14 cellular contexts compared by ENCODE assay signal in genomic region chr17:66272699-66273390, GRCh38. TPM values are rescaled to one million over a fixed set of nuclear protein-coding genes. Genes with fewer than 3 reads are reported as not detected.
DNase-seq lines count a peak whose midpoint lies in the region; ATAC-seq, FAIRE-seq and TF ChIP-seq lines count a peak whose summit lies in the region.
"Had no signal": no experiment of that assay in that cellular context is flagged by ENCODE, and none has a peak within 500 bp of the region (broad histone marks: within the 10 kb centered on the region; RNA-seq: fewer than 3 reads in every experiment).

No MANE protein-coding gene starts in this region.

- H3K36me3 ChIP-seq in thoracic aorta: no peaks in the 10 kb centered on the region

- ATAC-seq in thoracic aorta (ENCODE audit: insufficient number of reproducible peaks, low FRiP score, low read depth): no peak

- peak overlapping the region; percentile 45 for H3K4me3 ChIP-seq in thoracic aorta

- no peak for TF ChIP-seq POLR2A in GM12892 (IDR thresholded peaks at IDR 0.05; ENCODE audit: low read depth, low read length)

- H3K4me1 ChIP-seq in thoracic aorta (ENCODE audit: control insufficient read depth in 1 of 2, low read depth in 2 of 2): peaks cover 0 to 25% of the 10 kb centered on the region in 2 donors

- FAIRE-seq in GM12892 (lab: Jason Lieb, UNC): no peak
- FAIRE-seq: endometrium had no signal

- no peaks in the 10 kb centered on the region for H3K9me3 ChIP-seq in thoracic aorta

- DNase-seq in DMS 273 (lab: John Stamatoyannopoulos, UW; ENCODE audit: unreplicated experiment) (peak; percentile 19), DMS 273 treated with DMSO at 0.1 percent for 48 hours (lab: John Stamatoyannopoulos, UW) (no peak), SW 1271 (lab: John Stamatoyannopoulos, UW) (peak; percentile 59 to 76), fibroblast of the conjunctiva (ENCODE audit: low read depth) (peak; percentile 43), thoracic aorta (ENCODE audit: low spot score) (peak; percentile 12), GM12892 (ENCODE audit: insufficient read length) (no peak), NCI-H2081 (lab: John Stamatoyannopoulos, UW) (no peak)
- no peak for DNase-seq in activated naive CD4-positive, alpha-beta T cell treated with anti-CD3 and anti-CD28 coated beads, Interleukin-2, amount 50 U/mL, for 16 hours
- DNase-seq: activated CD4-positive, alpha-beta T cell treated with anti-CD3 and anti-CD28 coated beads, Interleukin-2, amount 50 U/mL, for 4 hours; left cardiac atrium; NCI-H2029; SIG-M5 had no signal

- no peak overlapping the region for H3K27ac ChIP-seq in thoracic aorta
- H3K27ac ChIP-seq: 22Rv1 had no signal

- no peaks in the 10 kb centered on the region for H3K27me3 ChIP-seq in thoracic aorta (replicated peaks; ENCODE audit: insufficient read depth)

- TF ChIP-seq CTCF in thoracic aorta (IDR thresholded peaks at IDR 0.05): no peak

RNA-seq across cellular contexts. Expression of gene PRKCA, which starts 29.6 kb away (rescaled TPM):
- 10 to 100 TPM in 1 of 2 donors, 1 to 10 TPM in 1; 9.1 to 11.6 TPM for total RNA-seq in thoracic aorta
- 0.06 TPM for polyA plus RNA-seq in GM12892 (2012; ENCODE audit: missing spikeins)

RNA-seq across cellular contexts. Expression of gene APOH, which starts 43.6 kb away (rescaled TPM):
- not detected for total RNA-seq in thoracic aorta
- polyA plus RNA-seq in GM12892 (2012; ENCODE audit: missing spikeins): not detected

Comparison
In these comparisons a context has a peak if more than half of its experiments do, and no peak if none do; other contexts are left out.
1. DNase-seq: peak in DMS 273 (single experiment), SW 1271 (2 of 2), fibroblast of the conjunctiva (single experiment) and thoracic aorta (single experiment); none in DMS 273 treated with DMSO at 0.1 percent for 48 hours (single experiment), GM12892 (single experiment), activated naive CD4-positive, alpha-beta T cell treated with anti-CD3 and anti-CD28 coated beads, Interleukin-2, amount 50 U/mL, for 16 hours (single experiment) and NCI-H2081 (0 of 2).